ENCODE assay signal across 13 cellular contexts in the genomic region with DNA sequence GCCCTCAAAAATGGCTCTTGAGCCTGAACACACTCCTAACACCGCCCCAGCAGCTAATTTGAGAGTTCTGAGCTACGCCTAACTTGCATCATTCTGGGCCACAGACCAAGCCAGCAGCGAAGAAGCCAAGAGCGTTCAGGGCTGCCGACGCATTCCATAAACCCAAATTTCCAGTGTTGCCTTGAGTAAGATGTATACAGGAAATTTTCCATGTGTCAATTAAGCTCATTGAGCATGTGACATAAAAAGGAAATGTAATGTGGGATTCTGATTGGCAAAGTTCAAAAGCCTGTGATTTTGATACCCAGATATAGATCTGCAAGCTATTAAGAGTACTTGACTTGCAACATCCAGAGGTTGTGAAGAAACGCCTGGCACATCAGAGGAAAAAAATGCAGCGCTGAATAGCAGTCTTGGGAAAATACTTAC.
DNase-seq lines count a peak whose midpoint lies in the region; ATAC-seq, FAIRE-seq and TF ChIP-seq lines count a peak whose summit lies in the region.
"Had no signal": no experiment of that assay in that cellular context is flagged by ENCODE, and none has a peak within 500 bp of the region (broad histone marks: within the 10 kb centered on the region; RNA-seq: fewer than 3 reads in every experiment).

No MANE protein-coding gene starts in this region.

- 17 to 47% methylated on average over 5 to 7 of the region's 8 CpGs for WGBS in gastroesophageal sphincter (ENCODE audit: low coverage in 1 of 2), 2 donors

- H2AFZ ChIP-seq in ACC112 (ENCODE audit: low read length, unreplicated experiment) (no peak overlapping the region), osteoblast (ENCODE audit: low read length) (peak overlapping the region; percentile 25)
- H2AFZ ChIP-seq: PC-9 had no signal

- FAIRE-seq in H54 (lab: Jason Lieb, UNC): no peak
- FAIRE-seq: A549 had no signal

- no peaks in the 10 kb centered on the region for H3K9me3 ChIP-seq in adipocyte (ENCODE audit: control insufficient read depth, low read length)
- no peaks in the 10 kb centered on the region for H3K9me3 ChIP-seq in gastroesophageal sphincter
- H3K9me3 ChIP-seq in osteoblast (ENCODE audit: low read depth, low read length): no peaks in the 10 kb centered on the region
- H3K9me3 ChIP-seq: A549 had no signal

- peak; percentile 95 for DNase-seq in adipocyte (ENCODE audit: low read depth)
- peak; percentile 84 for DNase-seq in osteoblast (ENCODE audit: insufficient read length, low spot score, missing footprints)
- no peak for DNase-seq in H54 (ENCODE audit: insufficient read length, low spot score)
- DNase-seq in NCI-H524 (lab: John Stamatoyannopoulos, UW): no peak
- DNase-seq: activated T-cell treated with anti-CD3 and anti-CD28 coated beads for 4 hours, cerebellar nuclear complex, NCI-H2081 had no signal

- TF ChIP-seq CTCF in gastroesophageal sphincter (IDR thresholded peaks at IDR 0.05) (no peak), osteoblast (IDR thresholded peaks at IDR 0.05; ENCODE audit: extremely low read depth, low read depth, low read length) (no peak)

- H3K4me2 ChIP-seq in osteoblast (ENCODE audit: insufficient read depth, low read length): peak overlapping the region; percentile 22
- H3K4me2 ChIP-seq: A549, PC-9 had no signal

- H3K27ac ChIP-seq in ACC112 (ENCODE audit: low read depth, low read length) (peak overlapping the region; percentile 69), gastroesophageal sphincter (peak overlapping the region; percentile 71 to 84 (median 73)), osteoblast (ENCODE audit: low read depth, low read length) (peak overlapping the region; percentile 37)
- H3K27ac ChIP-seq: PC-9 had no signal

- H3K4me1 ChIP-seq in ACC112 (ENCODE audit: control insufficient read depth, insufficient read depth, low read length, unreplicated experiment) (peaks cover 16% of the 10 kb centered on the region), adipocyte (ENCODE audit: control insufficient read depth, insufficient read depth, low read length) (peaks cover 32% of the 10 kb centered on the region), gastroesophageal sphincter (peaks cover 5 to 49% (median 5%) of the 10 kb centered on the region in 3 donors), osteoblast (ENCODE audit: insufficient read depth, low read length) (peaks cover 6% of the 10 kb centered on the region)

- peak overlapping the region; percentile 78 for H3K9ac ChIP-seq in adipocyte (ENCODE audit: low read length)

- no peaks in the 10 kb centered on the region for H3K79me2 ChIP-seq in ACC112 (ENCODE audit: control insufficient read depth, insufficient read depth, low read length, unreplicated experiment)
- H3K79me2 ChIP-seq in osteoblast (ENCODE audit: insufficient read depth, low read length): no peaks in the 10 kb centered on the region

- no peaks in the 10 kb centered on the region for H3K27me3 ChIP-seq in ACC112 (ENCODE audit: insufficient read depth, low read length)
- H3K27me3 ChIP-seq in adipocyte (replicated peaks; ENCODE audit: control insufficient read depth, insufficient read depth, low read length): no peaks in the 10 kb centered on the region
- H3K27me3 ChIP-seq in gastroesophageal sphincter: no peaks in the 10 kb centered on the region
- H3K27me3 ChIP-seq in osteoblast (ENCODE audit: insufficient read depth, low read length): no peaks in the 10 kb centered on the region

- TF ChIP-seq POLR2A in gastroesophageal sphincter (IDR thresholded peaks at IDR 0.05) (no peak), H54 (IDR thresholded peaks at IDR 0.05; ENCODE audit: low read depth, low read length) (no peak)

- H3K4me3 ChIP-seq in ACC112 (ENCODE audit: low read depth, low read length) (0 out of 2 replicates have a peak overlapping the region, but pooled peaks have one; percentile 31), adipocyte (ENCODE audit: low read length) (peak overlapping the region; percentile 65), gastroesophageal sphincter (peak overlapping the region in 1 of 2 donors; percentile 13), osteoblast (ENCODE audit: insufficient read depth, low read length) (no peak overlapping the region)
- H3K4me3 ChIP-seq: A549, PC-9 had no signal

- H4K20me1 ChIP-seq in osteoblast (ENCODE audit: insufficient read depth, low read length): no peaks in the 10 kb centered on the region

- no peak for TF ChIP-seq EP300 in gastroesophageal sphincter (IDR thresholded peaks at IDR 0.05)

- ATAC-seq in gastroesophageal sphincter: peak; percentile 91
- ATAC-seq in GM21723 (IDR thresholded peaks at IDR 0.05; ENCODE audit: unreplicated experiment): no peak
- no peak for ATAC-seq in GM19035 (IDR thresholded peaks at IDR 0.05; ENCODE audit: unreplicated experiment)
- ATAC-seq: A549 had no signal

- H3K36me3 ChIP-seq in ACC112 (ENCODE audit: insufficient read depth, low read length) (no peaks in the 10 kb centered on the region), adipocyte (ENCODE audit: control insufficient read depth, insufficient read depth, low read length, severe bottlenecking) (no peaks in the 10 kb centered on the region), gastroesophageal sphincter (no peaks in the 10 kb centered on the region), osteoblast (ENCODE audit: insufficient read depth, low read length) (no peaks in the 10 kb centered on the region)

Comparison
In these comparisons a context has a peak if more than half of its experiments do, and no peak if none do; other contexts are left out.
1. DNase-seq: peak in adipocyte (single experiment) and osteoblast (single experiment); none in H54 (single experiment) and NCI-H524 (0 of 2).
2. Peak in every context shown above with its lines, with median percentiles within 50 percentile points of each other: H3K27ac ChIP-seq.